In genomic region chr12:47411961-47412360, GRCh38 we compare ENCODE assay signal across 1 cellular context.
TF ChIP-seq lines count a peak whose summit lies in the region.

No MANE protein-coding gene starts in this region.

TF ChIP-seq in IMR-90, 13 proteins besides CTCF, POLR2A, EP300 and RAD21 (continued from another document):
- TF ChIP-seq, protein P1, sequence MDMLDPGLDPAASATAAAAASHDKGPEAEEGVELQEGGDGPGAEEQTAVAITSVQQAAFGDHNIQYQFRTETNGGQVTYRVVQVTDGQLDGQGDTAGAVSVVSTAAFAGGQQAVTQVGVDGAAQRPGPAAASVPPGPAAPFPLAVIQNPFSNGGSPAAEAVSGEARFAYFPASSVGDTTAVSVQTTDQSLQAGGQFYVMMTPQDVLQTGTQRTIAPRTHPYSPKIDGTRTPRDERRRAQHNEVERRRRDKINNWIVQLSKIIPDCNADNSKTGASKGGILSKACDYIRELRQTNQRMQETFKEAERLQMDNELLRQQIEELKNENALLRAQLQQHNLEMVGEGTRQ (IDR thresholded peaks at IDR 0.05; ENCODE audit: low read depth, low read length), result no peak
